ENCODE assay signal across 1 cellular context in the genomic region with DNA sequence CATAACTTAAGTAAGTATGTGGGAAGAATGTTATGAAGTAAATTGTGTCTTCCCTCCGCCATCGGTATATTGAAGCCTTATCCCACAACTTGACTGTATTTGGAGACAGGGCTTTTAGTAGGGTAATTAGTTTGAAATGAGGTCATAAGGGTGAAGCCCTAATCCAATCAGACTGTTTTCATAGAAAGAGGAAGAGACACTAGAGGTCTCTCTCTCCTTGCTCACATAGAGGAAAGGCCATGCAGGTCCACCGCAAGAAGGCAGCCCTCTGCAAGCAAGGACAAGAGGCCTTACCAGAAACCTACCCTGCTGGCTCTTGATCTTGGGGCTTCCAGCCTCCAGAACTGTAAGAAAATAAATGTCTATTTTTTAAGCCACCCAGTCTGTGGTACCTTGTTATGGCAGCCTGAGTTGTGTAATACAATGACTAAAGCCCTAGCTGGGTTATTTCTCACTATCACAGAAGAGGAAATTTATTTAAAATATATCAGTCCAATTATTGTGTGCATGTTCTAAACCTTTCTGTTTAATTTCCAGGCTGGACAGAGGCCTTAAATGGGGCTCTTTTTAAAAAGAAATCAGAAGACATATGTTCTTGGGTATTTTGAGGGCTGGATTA.
TF ChIP-seq lines count a peak whose summit lies in the region.

No MANE protein-coding gene starts in this region.

TF ChIP-seq in H1, 55 proteins besides CTCF, POLR2A, EP300 and RAD21:
- TF ChIP-seq NANOG (IDR thresholded peaks at IDR 0.05; ENCODE audit: insufficient read depth, low read depth, low read length, poor library complexity, severe bottlenecking), result no peak
- TF ChIP-seq ZNF274 (IDR thresholded peaks at IDR 0.05; ENCODE audit: borderline replicate concordance, extremely low read depth, low read length), result no peak
- TF ChIP-seq RXRA (IDR thresholded peaks at IDR 0.05; ENCODE audit: insufficient read depth, low read depth, low read length), result no peak
- no peak for TF ChIP-seq CTBP2 (IDR thresholded peaks at IDR 0.05; ENCODE audit: borderline replicate concordance, insufficient read depth, insufficient read length, low read length)
- TF ChIP-seq, protein P1, sequence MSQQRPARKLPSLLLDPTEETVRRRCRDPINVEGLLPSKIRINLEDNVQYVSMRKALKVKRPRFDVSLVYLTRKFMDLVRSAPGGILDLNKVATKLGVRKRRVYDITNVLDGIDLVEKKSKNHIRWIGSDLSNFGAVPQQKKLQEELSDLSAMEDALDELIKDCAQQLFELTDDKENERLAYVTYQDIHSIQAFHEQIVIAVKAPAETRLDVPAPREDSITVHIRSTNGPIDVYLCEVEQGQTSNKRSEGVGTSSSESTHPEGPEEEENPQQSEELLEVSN (IDR thresholded peaks at IDR 0.05), result no peak
- TF ChIP-seq SUZ12 (IDR thresholded peaks at IDR 0.05; ENCODE audit: low read length), result no peak
- TF ChIP-seq SIX5 (IDR thresholded peaks at IDR 0.05; ENCODE audit: low read depth, low read length), result no peak
- TF ChIP-seq EZH2 (IDR thresholded peaks at IDR 0.05; ENCODE audit: low read depth, low read length, severe bottlenecking), result no peak
- no peak for TF ChIP-seq RNF2 (IDR thresholded peaks at IDR 0.05; ENCODE audit: borderline replicate concordance, low read depth, low read length, missing control alignments, poor library complexity, severe bottlenecking)
- TF ChIP-seq, protein P2, sequence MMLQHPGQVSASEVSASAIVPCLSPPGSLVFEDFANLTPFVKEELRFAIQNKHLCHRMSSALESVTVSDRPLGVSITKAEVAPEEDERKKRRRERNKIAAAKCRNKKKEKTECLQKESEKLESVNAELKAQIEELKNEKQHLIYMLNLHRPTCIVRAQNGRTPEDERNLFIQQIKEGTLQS (IDR thresholded peaks at IDR 0.05; ENCODE audit: insufficient read depth, low read depth, low read length), result no peak
- no peak for TF ChIP-seq TEAD4 (IDR thresholded peaks at IDR 0.05; ENCODE audit: low read depth, low read length)
- TF ChIP-seq CHD1 (IDR thresholded peaks at IDR 0.05; ENCODE audit: low read depth, low read length), result no peak
- no peak for TF ChIP-seq NRF1 (IDR thresholded peaks at IDR 0.05; ENCODE audit: low read depth, low read length)
- no peak for TF ChIP-seq MAFK (IDR thresholded peaks at IDR 0.05; ENCODE audit: low read depth, low read length)
